8 cellular contexts compared by ENCODE assay signal in genomic region chr10:76303682-76304316, GRCh38.
DNase-seq lines count a peak whose midpoint lies in the region; ATAC-seq and TF ChIP-seq lines count a peak whose summit lies in the region.

No MANE protein-coding gene starts in this region.

- H3K9me3 ChIP-seq in CD4-positive, CD25-positive, alpha-beta regulatory T cell (ENCODE audit: control insufficient read depth in 2 of 2, low read length in 2 of 2): no peaks in the 10 kb centered on the region
- H3K9me3 ChIP-seq in RWPE2 (ENCODE audit: severe bottlenecking): no peaks in the 10 kb centered on the region
- no peaks in the 10 kb centered on the region for H3K9me3 ChIP-seq in uterus

- H3K9me3 Mint-ChIP-seq in CD4-positive, CD25-positive, alpha-beta regulatory T cell: peaks cover 0 to 4% (median 0%) of the 10 kb centered on the region in 7 donors
- no peaks in the 10 kb centered on the region for H3K9me3 Mint-ChIP-seq in endothelial cell (ENCODE audit: unreplicated experiment)

- H3K27me3 ChIP-seq in CD4-positive, CD25-positive, alpha-beta regulatory T cell (ENCODE audit: control insufficient read depth, insufficient read depth, low read length): no peaks in the 10 kb centered on the region
- no peaks in the 10 kb centered on the region for H3K27me3 ChIP-seq in RWPE2 (ENCODE audit: insufficient read depth, poor library complexity, severe bottlenecking)
- no peaks in the 10 kb centered on the region for H3K27me3 ChIP-seq in uterus

- peak; percentile 2 to 62 (median 40) for DNase-seq in CD4-positive, CD25-positive, alpha-beta regulatory T cell
- DNase-seq in MV-4-11 (lab: John Stamatoyannopoulos, UW) (peak; percentile 65), RWPE2 (ENCODE audit: low spot score) (no peak), endothelial cell (ENCODE audit: low spot score) (peak; percentile 70), lung microvascular endothelial cell (ENCODE audit: low read depth in 2 of 2) (peak; percentile 65 to 66), uterus (peak; percentile 75 to 82)

- peaks cover 0 to 18% (median 2%) of the 10 kb centered on the region in 4 donors for H3K4me1 Mint-ChIP-seq in CD4-positive, CD25-positive, alpha-beta regulatory T cell
- H3K4me1 Mint-ChIP-seq in endothelial cell (ENCODE audit: unreplicated experiment): peaks cover 33% of the 10 kb centered on the region

- no peak overlapping the region for H3K27ac ChIP-seq in CD4-positive, CD25-positive, alpha-beta regulatory T cell (ENCODE audit: insufficient read depth, low read length, poor library complexity, severe bottlenecking)
- H3K27ac ChIP-seq in RWPE2 (ENCODE audit: poor library complexity, severe bottlenecking) (no peak overlapping the region), uterus (peak overlapping the region; percentile 42 to 60)

- H3K36me3 ChIP-seq in CD4-positive, CD25-positive, alpha-beta regulatory T cell (ENCODE audit: control insufficient read depth, insufficient read depth, low read length): no peaks in the 10 kb centered on the region
- H3K36me3 ChIP-seq in RWPE2 (ENCODE audit: low read depth) (no peaks in the 10 kb centered on the region), uterus (no peaks in the 10 kb centered on the region)

- intact Hi-C loops in uterus (cut with DNase I; ENCODE audit: low total_unique reads): loop anchor here (10.0 kb wide), 1 partner anchor 909 kb away; no protein-coding TSS in a partner anchor

- H3K36me3 Mint-ChIP-seq in CD4-positive, CD25-positive, alpha-beta regulatory T cell: no peaks in the 10 kb centered on the region
- no peaks in the 10 kb centered on the region for H3K36me3 Mint-ChIP-seq in endothelial cell (ENCODE audit: low read depth, unreplicated experiment)

- peaks cover 4% of the 10 kb centered on the region for H3K27me3 Mint-ChIP-seq in CD4-positive, CD25-positive, alpha-beta regulatory T cell
- H3K27me3 Mint-ChIP-seq in endothelial cell (ENCODE audit: unreplicated experiment): no peaks in the 10 kb centered on the region

- peak; percentile 53 for TF ChIP-seq CTCF in RWPE2 (IDR thresholded peaks at IDR 0.05; ENCODE audit: poor library complexity, severe bottlenecking)
- TF ChIP-seq CTCF in endothelial cell (IDR thresholded peaks at IDR 0.05; ENCODE audit: unreplicated experiment): peak; percentile 18
- peak; percentile 44 to 65 (median 55) for TF ChIP-seq CTCF in uterus (IDR thresholded peaks at IDR 0.05)

- H3K4me3 ChIP-seq in CD4-positive, CD25-positive, alpha-beta regulatory T cell (ENCODE audit: low read depth, low read length): no peak overlapping the region
- no peak overlapping the region for H3K4me3 ChIP-seq in RWPE2 (ENCODE audit: severe bottlenecking)
- H3K4me3 ChIP-seq in uterus: no peak overlapping the region

- H3K4me3 Mint-ChIP-seq in CD4-positive, CD25-positive, alpha-beta regulatory T cell: no peak overlapping the region
- H3K4me3 Mint-ChIP-seq in endothelial cell (ENCODE audit: unreplicated experiment): no peak overlapping the region

- peak overlapping the region in 1 of 3 donors; percentile 36 for H3K27ac Mint-ChIP-seq in CD4-positive, CD25-positive, alpha-beta regulatory T cell
- H3K27ac Mint-ChIP-seq in endothelial cell (ENCODE audit: unreplicated experiment): no peak overlapping the region

- TF ChIP-seq POLR2A in uterus (IDR thresholded peaks at IDR 0.05): no peak

- ATAC-seq in CD4-positive, CD25-positive, alpha-beta regulatory T cell (ENCODE audit: low read depth in 2 of 2): peak in 1 of 2 donors; percentile 62
- peak; percentile 75 for ATAC-seq in GM19395 (IDR thresholded peaks at IDR 0.05; ENCODE audit: unreplicated experiment)
- ATAC-seq in RWPE2 (ENCODE audit: low read depth): peak; percentile 76
- ATAC-seq in GM21390 (IDR thresholded peaks at IDR 0.05; ENCODE audit: unreplicated experiment): no peak

- H3K4me1 ChIP-seq in CD4-positive, CD25-positive, alpha-beta regulatory T cell (ENCODE audit: control insufficient read depth, insufficient read depth, low read length, poor library complexity, severe bottlenecking): no peaks in the 10 kb centered on the region
- H3K4me1 ChIP-seq in RWPE2 (ENCODE audit: insufficient read depth, poor library complexity, severe bottlenecking) (no peaks in the 10 kb centered on the region), uterus (peaks cover 0 to 5% of the 10 kb centered on the region in 2 donors)

Comparison
In these comparisons a context has a peak if more than half of its experiments do, and no peak if none do; other contexts are left out.
1. H3K27ac ChIP-seq: peak in uterus (2 of 2); none in CD4-positive, CD25-positive, alpha-beta regulatory T cell (single experiment) and RWPE2 (single experiment).
2. Peak in every context shown above with its lines, with median percentiles within 50 percentile points of each other: CTCF ChIP-seq.